In genomic region chr13:109256866-109257760, GRCh38 we compare ENCODE assay signal across 9 cellular contexts.
DNase-seq lines count a peak whose midpoint lies in the region; ATAC-seq, FAIRE-seq and TF ChIP-seq lines count a peak whose summit lies in the region.
"Had no signal": no experiment of that assay in that cellular context is flagged by ENCODE, and none has a peak within 500 bp of the region (broad histone marks: within the 10 kb centered on the region; RNA-seq: fewer than 3 reads in every experiment).

No MANE protein-coding gene starts in this region.

- no peaks in the 10 kb centered on the region for H3K36me3 Mint-ChIP-seq in progenitor cell of endocrine pancreas (ENCODE audit: insufficient read depth)

- WGBS in gastroesophageal sphincter (ENCODE audit: low coverage in 1 of 2), 2 donors, result 11 to 28% methylated on average over 2 to 3 of the region's 3 CpGs

- FAIRE-seq in frontal cortex (lab: Jason Lieb, UNC), result no peak

- no peaks in the 10 kb centered on the region for H3K9me3 ChIP-seq in gastroesophageal sphincter

- H3K27me3 Mint-ChIP-seq in progenitor cell of endocrine pancreas, result no peaks in the 10 kb centered on the region

- ATAC-seq in gastroesophageal sphincter (peak; percentile 97), HG03280 (IDR thresholded peaks at IDR 0.05; ENCODE audit: unreplicated experiment) (no peak)

- H3K4me3 ChIP-seq in gastroesophageal sphincter, result no peak overlapping the region

- no peaks in the 10 kb centered on the region for H3K4me1 ChIP-seq in gastroesophageal sphincter

- H3K27ac Mint-ChIP-seq in progenitor cell of endocrine pancreas, result peak overlapping the region; percentile 82

- no peak for TF ChIP-seq EP300 in gastroesophageal sphincter (IDR thresholded peaks at IDR 0.05)

- TF ChIP-seq CTCF in gastroesophageal sphincter (IDR thresholded peaks at IDR 0.05) (no peak), progenitor cell of endocrine pancreas (IDR thresholded peaks at IDR 0.05; ENCODE audit: unreplicated experiment) (no peak)

- no peaks in the 10 kb centered on the region for H3K36me3 ChIP-seq in gastroesophageal sphincter

- TF ChIP-seq POLR2A in gastroesophageal sphincter (IDR thresholded peaks at IDR 0.05), result no peak

- H3K27me3 ChIP-seq in gastroesophageal sphincter, result no peaks in the 10 kb centered on the region

- H3K4me1 Mint-ChIP-seq in progenitor cell of endocrine pancreas (ENCODE audit: low read depth), result peaks cover 6% of the 10 kb centered on the region

- H3K9me3 Mint-ChIP-seq in progenitor cell of endocrine pancreas (ENCODE audit: low read depth), result no peaks in the 10 kb centered on the region

- DNase-seq in GM03348 (ENCODE audit: low spot score), result peak; percentile 81
- DNase-seq in T1000 (lab: John Stamatoyannopoulos, UW), result peak; percentile 20
- DNase-seq in progenitor cell of endocrine pancreas (ENCODE audit: low spot score, unreplicated experiment), result no peak
- DNase-seq in DMS79 (lab: John Stamatoyannopoulos, UW), result no peak
- no peak for DNase-seq in globus pallidus (ENCODE audit: low spot score)
- no peak for DNase-seq in frontal cortex (ENCODE audit: low spot score in 2 of 2)
- DNase-seq: NCI-H510A treated with DMSO at 0.1 percent for 48 hours had no signal

- peak overlapping the region; percentile 77 to 96 (median 84) for H3K27ac ChIP-seq in gastroesophageal sphincter

- no peak overlapping the region for H3K4me3 Mint-ChIP-seq in progenitor cell of endocrine pancreas (ENCODE audit: low read depth)

Comparison
In these comparisons a context has a peak if more than half of its experiments do, and no peak if none do; other contexts are left out.
1. DNase-seq: peak in GM03348 (single experiment) and T1000 (single experiment); none in progenitor cell of endocrine pancreas (single experiment), DMS79 (single experiment), globus pallidus (single experiment) and frontal cortex (0 of 2).